Comparison of ENCODE assay signal across 2 cellular contexts in the genomic region with DNA sequence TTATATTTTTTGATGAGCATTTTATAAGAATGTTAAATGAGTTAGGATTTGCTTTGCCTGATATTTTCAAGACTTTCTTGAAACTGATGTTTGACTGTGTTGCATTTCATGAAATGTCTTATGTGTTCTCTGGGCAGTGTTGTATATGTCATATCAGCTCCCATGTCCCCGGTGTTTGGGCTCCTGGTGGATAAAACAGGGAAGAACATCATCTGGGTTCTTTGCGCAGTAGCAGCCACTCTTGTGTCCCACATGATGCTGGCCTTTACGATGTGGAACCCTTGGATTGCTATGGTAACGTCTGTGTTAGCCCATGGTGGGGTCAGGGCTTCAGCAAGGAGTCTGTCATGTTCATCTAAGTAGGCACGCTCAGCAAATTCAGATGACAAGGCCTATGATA.
TF ChIP-seq lines count a peak whose summit lies in the region.

No MANE protein-coding gene starts in this region.

TF ChIP-seq in A549, 52 proteins besides CTCF, POLR2A, EP300 and RAD21 (continued from another document):
- TF ChIP-seq, protein P1, sequence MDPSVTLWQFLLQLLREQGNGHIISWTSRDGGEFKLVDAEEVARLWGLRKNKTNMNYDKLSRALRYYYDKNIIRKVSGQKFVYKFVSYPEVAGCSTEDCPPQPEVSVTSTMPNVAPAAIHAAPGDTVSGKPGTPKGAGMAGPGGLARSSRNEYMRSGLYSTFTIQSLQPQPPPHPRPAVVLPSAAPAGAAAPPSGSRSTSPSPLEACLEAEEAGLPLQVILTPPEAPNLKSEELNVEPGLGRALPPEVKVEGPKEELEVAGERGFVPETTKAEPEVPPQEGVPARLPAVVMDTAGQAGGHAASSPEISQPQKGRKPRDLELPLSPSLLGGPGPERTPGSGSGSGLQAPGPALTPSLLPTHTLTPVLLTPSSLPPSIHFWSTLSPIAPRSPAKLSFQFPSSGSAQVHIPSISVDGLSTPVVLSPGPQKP (IDR thresholded peaks at IDR 0.05; ENCODE audit: low read depth, low read length) = no peak
- no peak for TF ChIP-seq CEBPB (IDR thresholded peaks at IDR 0.05)
- no peak for TF ChIP-seq MYC (IDR thresholded peaks at IDR 0.05; ENCODE audit: borderline replicate concordance, low read length)
- no peak for TF ChIP-seq JUNB (IDR thresholded peaks at IDR 0.05)
- TF ChIP-seq RARB (CRISPR knock-in tag; IDR thresholded peaks at IDR 0.05) = no peak
- TF ChIP-seq ZNF302 (CRISPR knock-in tag; IDR thresholded peaks at IDR 0.05) = no peak
- no peak for TF ChIP-seq CHD2 (IDR thresholded peaks at IDR 0.05; ENCODE audit: low read length, partially characterized antibody)

TF ChIP-seq in GM23338, 12 proteins besides CTCF, POLR2A, EP300 and RAD21:
- TF ChIP-seq, protein P2, sequence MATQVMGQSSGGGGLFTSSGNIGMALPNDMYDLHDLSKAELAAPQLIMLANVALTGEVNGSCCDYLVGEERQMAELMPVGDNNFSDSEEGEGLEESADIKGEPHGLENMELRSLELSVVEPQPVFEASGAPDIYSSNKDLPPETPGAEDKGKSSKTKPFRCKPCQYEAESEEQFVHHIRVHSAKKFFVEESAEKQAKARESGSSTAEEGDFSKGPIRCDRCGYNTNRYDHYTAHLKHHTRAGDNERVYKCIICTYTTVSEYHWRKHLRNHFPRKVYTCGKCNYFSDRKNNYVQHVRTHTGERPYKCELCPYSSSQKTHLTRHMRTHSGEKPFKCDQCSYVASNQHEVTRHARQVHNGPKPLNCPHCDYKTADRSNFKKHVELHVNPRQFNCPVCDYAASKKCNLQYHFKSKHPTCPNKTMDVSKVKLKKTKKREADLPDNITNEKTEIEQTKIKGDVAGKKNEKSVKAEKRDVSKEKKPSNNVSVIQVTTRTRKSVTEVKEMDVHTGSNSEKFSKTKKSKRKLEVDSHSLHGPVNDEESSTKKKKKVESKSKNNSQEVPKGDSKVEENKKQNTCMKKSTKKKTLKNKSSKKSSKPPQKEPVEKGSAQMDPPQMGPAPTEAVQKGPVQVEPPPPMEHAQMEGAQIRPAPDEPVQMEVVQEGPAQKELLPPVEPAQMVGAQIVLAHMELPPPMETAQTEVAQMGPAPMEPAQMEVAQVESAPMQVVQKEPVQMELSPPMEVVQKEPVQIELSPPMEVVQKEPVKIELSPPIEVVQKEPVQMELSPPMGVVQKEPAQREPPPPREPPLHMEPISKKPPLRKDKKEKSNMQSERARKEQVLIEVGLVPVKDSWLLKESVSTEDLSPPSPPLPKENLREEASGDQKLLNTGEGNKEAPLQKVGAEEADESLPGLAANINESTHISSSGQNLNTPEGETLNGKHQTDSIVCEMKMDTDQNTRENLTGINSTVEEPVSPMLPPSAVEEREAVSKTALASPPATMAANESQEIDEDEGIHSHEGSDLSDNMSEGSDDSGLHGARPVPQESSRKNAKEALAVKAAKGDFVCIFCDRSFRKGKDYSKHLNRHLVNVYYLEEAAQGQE (IDR thresholded peaks at IDR 0.05; ENCODE audit: unreplicated experiment) = no peak
- TF ChIP-seq STAT1 (IDR thresholded peaks at IDR 0.05; ENCODE audit: unreplicated experiment) = no peak
- no peak for TF ChIP-seq EZH2phosphoT487 (IDR thresholded peaks at IDR 0.05; ENCODE audit: unreplicated experiment)
- TF ChIP-seq, protein P3, sequence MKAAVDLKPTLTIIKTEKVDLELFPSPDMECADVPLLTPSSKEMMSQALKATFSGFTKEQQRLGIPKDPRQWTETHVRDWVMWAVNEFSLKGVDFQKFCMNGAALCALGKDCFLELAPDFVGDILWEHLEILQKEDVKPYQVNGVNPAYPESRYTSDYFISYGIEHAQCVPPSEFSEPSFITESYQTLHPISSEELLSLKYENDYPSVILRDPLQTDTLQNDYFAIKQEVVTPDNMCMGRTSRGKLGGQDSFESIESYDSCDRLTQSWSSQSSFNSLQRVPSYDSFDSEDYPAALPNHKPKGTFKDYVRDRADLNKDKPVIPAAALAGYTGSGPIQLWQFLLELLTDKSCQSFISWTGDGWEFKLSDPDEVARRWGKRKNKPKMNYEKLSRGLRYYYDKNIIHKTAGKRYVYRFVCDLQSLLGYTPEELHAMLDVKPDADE (IDR thresholded peaks at IDR 0.05) = no peak
- no peak for TF ChIP-seq EZH2 (IDR thresholded peaks at IDR 0.05; ENCODE audit: low read depth, unreplicated experiment)
- TF ChIP-seq ZNF331 (CRISPR knock-in tag; IDR thresholded peaks at IDR 0.05; ENCODE audit: low read depth) = no peak
- TF ChIP-seq, protein P4, sequence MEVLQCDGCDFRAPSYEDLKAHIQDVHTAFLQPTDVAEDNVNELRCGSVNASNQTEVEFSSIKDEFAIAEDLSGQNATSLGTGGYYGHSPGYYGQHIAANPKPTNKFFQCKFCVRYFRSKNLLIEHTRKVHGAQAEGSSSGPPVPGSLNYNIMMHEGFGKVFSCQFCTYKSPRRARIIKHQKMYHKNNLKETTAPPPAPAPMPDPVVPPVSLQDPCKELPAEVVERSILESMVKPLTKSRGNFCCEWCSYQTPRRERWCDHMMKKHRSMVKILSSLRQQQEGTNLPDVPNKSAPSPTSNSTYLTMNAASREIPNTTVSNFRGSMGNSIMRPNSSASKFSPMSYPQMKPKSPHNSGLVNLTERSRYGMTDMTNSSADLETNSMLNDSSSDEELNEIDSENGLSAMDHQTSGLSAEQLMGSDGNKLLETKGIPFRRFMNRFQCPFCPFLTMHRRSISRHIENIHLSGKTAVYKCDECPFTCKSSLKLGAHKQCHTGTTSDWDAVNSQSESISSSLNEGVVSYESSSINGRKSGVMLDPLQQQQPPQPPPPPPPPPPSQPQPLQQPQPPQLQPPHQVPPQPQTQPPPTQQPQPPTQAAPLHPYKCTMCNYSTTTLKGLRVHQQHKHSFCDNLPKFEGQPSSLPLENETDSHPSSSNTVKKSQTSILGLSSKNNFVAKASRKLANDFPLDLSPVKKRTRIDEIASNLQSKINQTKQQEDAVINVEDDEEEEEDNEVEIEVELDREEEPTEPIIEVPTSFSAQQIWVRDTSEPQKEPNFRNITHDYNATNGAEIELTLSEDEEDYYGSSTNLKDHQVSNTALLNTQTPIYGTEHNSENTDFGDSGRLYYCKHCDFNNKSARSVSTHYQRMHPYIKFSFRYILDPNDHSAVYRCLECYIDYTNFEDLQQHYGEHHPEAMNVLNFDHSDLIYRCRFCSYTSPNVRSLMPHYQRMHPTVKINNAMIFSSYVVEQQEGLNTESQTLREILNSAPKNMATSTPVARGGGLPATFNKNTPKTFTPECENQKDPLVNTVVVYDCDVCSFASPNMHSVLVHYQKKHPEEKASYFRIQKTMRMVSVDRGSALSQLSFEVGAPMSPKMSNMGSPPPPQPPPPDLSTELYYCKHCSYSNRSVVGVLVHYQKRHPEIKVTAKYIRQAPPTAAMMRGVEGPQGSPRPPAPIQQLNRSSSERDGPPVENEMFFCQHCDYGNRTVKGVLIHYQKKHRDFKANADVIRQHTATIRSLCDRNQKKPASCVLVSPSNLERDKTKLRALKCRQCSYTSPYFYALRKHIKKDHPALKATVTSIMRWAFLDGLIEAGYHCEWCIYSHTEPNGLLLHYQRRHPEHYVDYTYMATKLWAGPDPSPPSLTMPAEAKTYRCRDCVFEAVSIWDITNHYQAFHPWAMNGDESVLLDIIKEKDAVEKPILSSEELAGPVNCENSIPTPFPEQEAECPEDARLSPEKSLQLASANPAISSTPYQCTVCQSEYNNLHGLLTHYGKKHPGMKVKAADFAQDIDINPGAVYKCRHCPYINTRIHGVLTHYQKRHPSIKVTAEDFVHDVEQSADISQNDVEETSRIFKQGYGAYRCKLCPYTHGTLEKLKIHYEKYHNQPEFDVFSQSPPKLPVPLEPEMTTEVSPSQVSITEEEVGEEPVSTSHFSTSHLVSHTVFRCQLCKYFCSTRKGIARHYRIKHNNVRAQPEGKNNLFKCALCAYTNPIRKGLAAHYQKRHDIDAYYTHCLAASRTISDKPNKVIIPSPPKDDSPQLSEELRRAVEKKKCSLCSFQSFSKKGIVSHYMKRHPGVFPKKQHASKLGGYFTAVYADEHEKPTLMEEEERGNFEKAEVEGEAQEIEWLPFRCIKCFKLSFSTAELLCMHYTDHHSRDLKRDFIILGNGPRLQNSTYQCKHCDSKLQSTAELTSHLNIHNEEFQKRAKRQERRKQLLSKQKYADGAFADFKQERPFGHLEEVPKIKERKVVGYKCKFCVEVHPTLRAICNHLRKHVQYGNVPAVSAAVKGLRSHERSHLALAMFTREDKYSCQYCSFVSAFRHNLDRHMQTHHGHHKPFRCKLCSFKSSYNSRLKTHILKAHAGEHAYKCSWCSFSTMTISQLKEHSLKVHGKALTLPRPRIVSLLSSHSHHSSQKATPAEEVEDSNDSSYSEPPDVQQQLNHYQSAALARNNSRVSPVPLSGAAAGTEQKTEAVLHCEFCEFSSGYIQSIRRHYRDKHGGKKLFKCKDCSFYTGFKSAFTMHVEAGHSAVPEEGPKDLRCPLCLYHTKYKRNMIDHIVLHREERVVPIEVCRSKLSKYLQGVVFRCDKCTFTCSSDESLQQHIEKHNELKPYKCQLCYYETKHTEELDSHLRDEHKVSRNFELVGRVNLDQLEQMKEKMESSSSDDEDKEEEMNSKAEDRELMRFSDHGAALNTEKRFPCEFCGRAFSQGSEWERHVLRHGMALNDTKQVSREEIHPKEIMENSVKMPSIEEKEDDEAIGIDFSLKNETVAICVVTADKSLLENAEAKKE (CRISPR knock-in tag; IDR thresholded peaks at IDR 0.05) = no peak
- TF ChIP-seq ZNF114 (CRISPR knock-in tag; IDR thresholded peaks at IDR 0.05) = no peak
- no peak for TF ChIP-seq JUNB (IDR thresholded peaks at IDR 0.05; ENCODE audit: unreplicated experiment)
